1 cellular context compared by ENCODE assay signal in the genomic region with DNA sequence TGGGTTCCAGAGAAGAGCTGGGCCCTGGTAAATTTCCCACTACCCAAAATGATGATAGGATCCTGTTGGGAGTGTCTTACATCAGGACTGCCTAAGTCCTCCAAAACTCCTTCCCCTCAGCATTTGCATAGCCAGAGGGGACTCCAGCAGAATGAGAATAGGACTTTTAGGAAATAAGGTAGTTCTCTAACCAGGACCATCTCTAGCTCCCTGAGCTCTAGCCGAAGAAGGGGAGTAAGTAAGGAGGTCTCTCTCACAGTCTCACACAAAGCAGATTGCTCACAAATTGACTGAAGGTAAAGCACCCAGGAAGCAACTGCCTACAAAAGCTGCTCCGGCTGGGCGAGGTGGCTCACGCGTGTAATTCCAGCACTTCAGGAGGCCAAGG.
TF ChIP-seq lines count a peak whose summit lies in the region.

No MANE protein-coding gene starts in this region.

TF ChIP-seq in HepG2, 621 proteins besides CTCF, POLR2A, EP300 and RAD21 (continues in another document):
- TF ChIP-seq, protein P1, sequence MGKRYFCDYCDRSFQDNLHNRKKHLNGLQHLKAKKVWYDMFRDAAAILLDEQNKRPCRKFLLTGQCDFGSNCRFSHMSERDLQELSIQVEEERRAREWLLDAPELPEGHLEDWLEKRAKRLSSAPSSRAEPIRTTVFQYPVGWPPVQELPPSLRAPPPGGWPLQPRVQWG (CRISPR knock-in tag; IDR thresholded peaks at IDR 0.05; ENCODE audit: borderline replicate concordance, low read depth), result no peak
- TF ChIP-seq TAF1 (CRISPR knock-in tag; IDR thresholded peaks at IDR 0.05) (0 out of 2 replicates have a peak, but pooled peaks have one; percentile 30), RARG (CRISPR knock-in tag; IDR thresholded peaks at IDR 0.05; ENCODE audit: low read depth) (no peak), YY1 (IDR thresholded peaks at IDR 0.05; ENCODE audit: insufficient read depth, insufficient replicate concordance, low read depth, low read length) (no peak), TEAD2 (CRISPR knock-in tag; IDR thresholded peaks at IDR 0.05) (no peak), KDM6A (CRISPR knock-in tag; IDR thresholded peaks at IDR 0.05; ENCODE audit: low read depth) (no peak), SRY (CRISPR knock-in tag; IDR thresholded peaks at IDR 0.05) (0 out of 2 replicates have a peak, but pooled peaks have one; percentile 10), IRX3 (CRISPR knock-in tag; IDR thresholded peaks at IDR 0.05; ENCODE audit: borderline replicate concordance, low read depth) (no peak), ZNF34 (CRISPR knock-in tag; IDR thresholded peaks at IDR 0.05; ENCODE audit: borderline replicate concordance) (peak; percentile 7; the same call in 1 of the 2 replicates), PAX8 (CRISPR knock-in tag; IDR thresholded peaks at IDR 0.05; ENCODE audit: borderline replicate concordance) (no peak), PHF20 (CRISPR knock-in tag; IDR thresholded peaks at IDR 0.05) (no peak), SNRNP70 (IDR thresholded peaks at IDR 0.05; ENCODE audit: low read depth, low read length) (no peak), SIN3B (IDR thresholded peaks at IDR 0.05; ENCODE audit: low read length) (no peak), MLLT10 (CRISPR knock-in tag; IDR thresholded peaks at IDR 0.05) (no peak), SMAD3 (CRISPR knock-in tag; IDR thresholded peaks at IDR 0.05) (0 out of 2 replicates have a peak, but pooled peaks have one; percentile 4), ZNF251 (CRISPR knock-in tag; IDR thresholded peaks at IDR 0.05) (no peak), PAF1 (CRISPR knock-in tag; IDR thresholded peaks at IDR 0.05) (0 out of 2 replicates have a peak, but pooled peaks have one; percentile 15), MEIS2 (CRISPR knock-in tag; IDR thresholded peaks at IDR 0.05) (no peak), ZNF672 (CRISPR knock-in tag; IDR thresholded peaks at IDR 0.05) (no peak), ZNF30 (CRISPR knock-in tag; IDR thresholded peaks at IDR 0.05) (0 out of 2 replicates have a peak, but pooled peaks have one; percentile 44), ZNF660 (CRISPR knock-in tag; IDR thresholded peaks at IDR 0.05; ENCODE audit: borderline replicate concordance, low read depth) (no peak), ZNF839 (CRISPR knock-in tag; IDR thresholded peaks at IDR 0.05; ENCODE audit: borderline replicate concordance) (0 out of 2 replicates have a peak, but pooled peaks have one; percentile 35)
- TF ChIP-seq, protein P2, sequence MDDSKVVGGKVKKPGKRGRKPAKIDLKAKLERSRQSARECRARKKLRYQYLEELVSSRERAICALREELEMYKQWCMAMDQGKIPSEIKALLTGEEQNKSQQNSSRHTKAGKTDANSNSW (CRISPR knock-in tag; IDR thresholded peaks at IDR 0.05; ENCODE audit: borderline replicate concordance), result no peak
- TF ChIP-seq, protein P3, sequence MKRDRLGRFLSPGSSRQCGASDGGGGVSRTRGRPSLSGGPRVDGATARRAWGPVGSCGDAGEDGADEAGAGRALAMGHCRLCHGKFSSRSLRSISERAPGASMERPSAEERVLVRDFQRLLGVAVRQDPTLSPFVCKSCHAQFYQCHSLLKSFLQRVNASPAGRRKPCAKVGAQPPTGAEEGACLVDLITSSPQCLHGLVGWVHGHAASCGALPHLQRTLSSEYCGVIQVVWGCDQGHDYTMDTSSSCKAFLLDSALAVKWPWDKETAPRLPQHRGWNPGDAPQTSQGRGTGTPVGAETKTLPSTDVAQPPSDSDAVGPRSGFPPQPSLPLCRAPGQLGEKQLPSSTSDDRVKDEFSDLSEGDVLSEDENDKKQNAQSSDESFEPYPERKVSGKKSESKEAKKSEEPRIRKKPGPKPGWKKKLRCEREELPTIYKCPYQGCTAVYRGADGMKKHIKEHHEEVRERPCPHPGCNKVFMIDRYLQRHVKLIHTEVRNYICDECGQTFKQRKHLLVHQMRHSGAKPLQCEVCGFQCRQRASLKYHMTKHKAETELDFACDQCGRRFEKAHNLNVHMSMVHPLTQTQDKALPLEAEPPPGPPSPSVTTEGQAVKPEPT (CRISPR knock-in tag; IDR thresholded peaks at IDR 0.05; ENCODE audit: low read depth), result no peak
- TF ChIP-seq, protein P4, sequence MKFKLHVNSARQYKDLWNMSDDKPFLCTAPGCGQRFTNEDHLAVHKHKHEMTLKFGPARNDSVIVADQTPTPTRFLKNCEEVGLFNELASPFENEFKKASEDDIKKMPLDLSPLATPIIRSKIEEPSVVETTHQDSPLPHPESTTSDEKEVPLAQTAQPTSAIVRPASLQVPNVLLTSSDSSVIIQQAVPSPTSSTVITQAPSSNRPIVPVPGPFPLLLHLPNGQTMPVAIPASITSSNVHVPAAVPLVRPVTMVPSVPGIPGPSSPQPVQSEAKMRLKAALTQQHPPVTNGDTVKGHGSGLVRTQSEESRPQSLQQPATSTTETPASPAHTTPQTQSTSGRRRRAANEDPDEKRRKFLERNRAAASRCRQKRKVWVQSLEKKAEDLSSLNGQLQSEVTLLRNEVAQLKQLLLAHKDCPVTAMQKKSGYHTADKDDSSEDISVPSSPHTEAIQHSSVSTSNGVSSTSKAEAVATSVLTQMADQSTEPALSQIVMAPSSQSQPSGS (CRISPR knock-in tag; IDR thresholded peaks at IDR 0.05), result no peak
- TF ChIP-seq, protein P5, sequence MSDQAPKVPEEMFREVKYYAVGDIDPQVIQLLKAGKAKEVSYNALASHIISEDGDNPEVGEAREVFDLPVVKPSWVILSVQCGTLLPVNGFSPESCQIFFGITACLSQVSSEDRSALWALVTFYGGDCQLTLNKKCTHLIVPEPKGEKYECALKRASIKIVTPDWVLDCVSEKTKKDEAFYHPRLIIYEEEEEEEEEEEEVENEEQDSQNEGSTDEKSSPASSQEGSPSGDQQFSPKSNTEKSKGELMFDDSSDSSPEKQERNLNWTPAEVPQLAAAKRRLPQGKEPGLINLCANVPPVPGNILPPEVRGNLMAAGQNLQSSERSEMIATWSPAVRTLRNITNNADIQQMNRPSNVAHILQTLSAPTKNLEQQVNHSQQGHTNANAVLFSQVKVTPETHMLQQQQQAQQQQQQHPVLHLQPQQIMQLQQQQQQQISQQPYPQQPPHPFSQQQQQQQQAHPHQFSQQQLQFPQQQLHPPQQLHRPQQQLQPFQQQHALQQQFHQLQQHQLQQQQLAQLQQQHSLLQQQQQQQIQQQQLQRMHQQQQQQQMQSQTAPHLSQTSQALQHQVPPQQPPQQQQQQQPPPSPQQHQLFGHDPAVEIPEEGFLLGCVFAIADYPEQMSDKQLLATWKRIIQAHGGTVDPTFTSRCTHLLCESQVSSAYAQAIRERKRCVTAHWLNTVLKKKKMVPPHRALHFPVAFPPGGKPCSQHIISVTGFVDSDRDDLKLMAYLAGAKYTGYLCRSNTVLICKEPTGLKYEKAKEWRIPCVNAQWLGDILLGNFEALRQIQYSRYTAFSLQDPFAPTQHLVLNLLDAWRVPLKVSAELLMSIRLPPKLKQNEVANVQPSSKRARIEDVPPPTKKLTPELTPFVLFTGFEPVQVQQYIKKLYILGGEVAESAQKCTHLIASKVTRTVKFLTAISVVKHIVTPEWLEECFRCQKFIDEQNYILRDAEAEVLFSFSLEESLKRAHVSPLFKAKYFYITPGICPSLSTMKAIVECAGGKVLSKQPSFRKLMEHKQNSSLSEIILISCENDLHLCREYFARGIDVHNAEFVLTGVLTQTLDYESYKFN (CRISPR knock-in tag; conservative IDR thresholded peaks at IDR 0.05), result no peak
- TF ChIP-seq, protein P6, sequence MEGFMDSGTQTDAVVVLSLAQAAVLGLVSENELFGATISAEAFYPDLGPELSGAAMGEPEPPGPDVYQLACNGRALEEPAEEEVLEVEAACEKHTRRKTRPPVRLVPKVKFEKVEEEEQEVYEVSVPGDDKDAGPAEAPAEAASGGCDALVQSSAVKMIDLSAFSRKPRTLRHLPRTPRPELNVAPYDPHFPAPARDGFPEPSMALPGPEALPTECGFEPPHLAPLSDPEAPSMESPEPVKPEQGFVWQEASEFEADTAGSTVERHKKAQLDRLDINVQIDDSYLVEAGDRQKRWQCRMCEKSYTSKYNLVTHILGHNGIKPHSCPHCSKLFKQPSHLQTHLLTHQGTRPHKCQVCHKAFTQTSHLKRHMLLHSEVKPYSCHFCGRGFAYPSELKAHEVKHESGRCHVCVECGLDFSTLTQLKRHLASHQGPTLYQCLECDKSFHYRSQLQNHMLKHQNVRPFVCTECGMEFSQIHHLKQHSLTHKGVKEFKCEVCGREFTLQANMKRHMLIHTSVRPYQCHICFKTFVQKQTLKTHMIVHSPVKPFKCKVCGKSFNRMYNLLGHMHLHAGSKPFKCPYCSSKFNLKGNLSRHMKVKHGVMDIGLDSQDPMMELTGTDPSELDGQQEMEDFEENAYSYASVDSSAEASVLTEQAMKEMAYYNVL (CRISPR knock-in tag; IDR thresholded peaks at IDR 0.05; ENCODE audit: borderline replicate concordance), result no peak
- TF ChIP-seq, protein P7, sequence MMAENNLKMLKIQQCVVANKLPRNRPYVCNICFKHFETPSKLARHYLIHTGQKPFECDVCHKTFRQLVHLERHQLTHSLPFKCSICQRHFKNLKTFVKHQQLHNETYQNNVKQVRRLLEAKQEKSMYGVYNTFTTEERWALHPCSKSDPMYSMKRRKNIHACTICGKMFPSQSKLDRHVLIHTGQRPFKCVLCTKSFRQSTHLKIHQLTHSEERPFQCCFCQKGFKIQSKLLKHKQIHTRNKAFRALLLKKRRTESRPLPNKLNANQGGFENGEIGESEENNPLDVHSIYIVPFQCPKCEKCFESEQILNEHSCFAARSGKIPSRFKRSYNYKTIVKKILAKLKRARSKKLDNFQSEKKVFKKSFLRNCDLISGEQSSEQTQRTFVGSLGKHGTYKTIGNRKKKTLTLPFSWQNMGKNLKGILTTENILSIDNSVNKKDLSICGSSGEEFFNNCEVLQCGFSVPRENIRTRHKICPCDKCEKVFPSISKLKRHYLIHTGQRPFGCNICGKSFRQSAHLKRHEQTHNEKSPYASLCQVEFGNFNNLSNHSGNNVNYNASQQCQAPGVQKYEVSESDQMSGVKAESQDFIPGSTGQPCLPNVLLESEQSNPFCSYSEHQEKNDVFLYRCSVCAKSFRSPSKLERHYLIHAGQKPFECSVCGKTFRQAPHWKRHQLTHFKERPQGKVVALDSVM (CRISPR knock-in tag; IDR thresholded peaks at IDR 0.05), result no peak
- TF ChIP-seq, protein P8, sequence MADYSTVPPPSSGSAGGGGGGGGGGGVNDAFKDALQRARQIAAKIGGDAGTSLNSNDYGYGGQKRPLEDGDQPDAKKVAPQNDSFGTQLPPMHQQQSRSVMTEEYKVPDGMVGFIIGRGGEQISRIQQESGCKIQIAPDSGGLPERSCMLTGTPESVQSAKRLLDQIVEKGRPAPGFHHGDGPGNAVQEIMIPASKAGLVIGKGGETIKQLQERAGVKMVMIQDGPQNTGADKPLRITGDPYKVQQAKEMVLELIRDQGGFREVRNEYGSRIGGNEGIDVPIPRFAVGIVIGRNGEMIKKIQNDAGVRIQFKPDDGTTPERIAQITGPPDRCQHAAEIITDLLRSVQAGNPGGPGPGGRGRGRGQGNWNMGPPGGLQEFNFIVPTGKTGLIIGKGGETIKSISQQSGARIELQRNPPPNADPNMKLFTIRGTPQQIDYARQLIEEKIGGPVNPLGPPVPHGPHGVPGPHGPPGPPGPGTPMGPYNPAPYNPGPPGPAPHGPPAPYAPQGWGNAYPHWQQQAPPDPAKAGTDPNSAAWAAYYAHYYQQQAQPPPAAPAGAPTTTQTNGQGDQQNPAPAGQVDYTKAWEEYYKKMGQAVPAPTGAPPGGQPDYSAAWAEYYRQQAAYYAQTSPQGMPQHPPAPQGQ (CRISPR knock-in tag; IDR thresholded peaks at IDR 0.05; ENCODE audit: borderline replicate concordance), result no peak
- TF ChIP-seq, protein P9, sequence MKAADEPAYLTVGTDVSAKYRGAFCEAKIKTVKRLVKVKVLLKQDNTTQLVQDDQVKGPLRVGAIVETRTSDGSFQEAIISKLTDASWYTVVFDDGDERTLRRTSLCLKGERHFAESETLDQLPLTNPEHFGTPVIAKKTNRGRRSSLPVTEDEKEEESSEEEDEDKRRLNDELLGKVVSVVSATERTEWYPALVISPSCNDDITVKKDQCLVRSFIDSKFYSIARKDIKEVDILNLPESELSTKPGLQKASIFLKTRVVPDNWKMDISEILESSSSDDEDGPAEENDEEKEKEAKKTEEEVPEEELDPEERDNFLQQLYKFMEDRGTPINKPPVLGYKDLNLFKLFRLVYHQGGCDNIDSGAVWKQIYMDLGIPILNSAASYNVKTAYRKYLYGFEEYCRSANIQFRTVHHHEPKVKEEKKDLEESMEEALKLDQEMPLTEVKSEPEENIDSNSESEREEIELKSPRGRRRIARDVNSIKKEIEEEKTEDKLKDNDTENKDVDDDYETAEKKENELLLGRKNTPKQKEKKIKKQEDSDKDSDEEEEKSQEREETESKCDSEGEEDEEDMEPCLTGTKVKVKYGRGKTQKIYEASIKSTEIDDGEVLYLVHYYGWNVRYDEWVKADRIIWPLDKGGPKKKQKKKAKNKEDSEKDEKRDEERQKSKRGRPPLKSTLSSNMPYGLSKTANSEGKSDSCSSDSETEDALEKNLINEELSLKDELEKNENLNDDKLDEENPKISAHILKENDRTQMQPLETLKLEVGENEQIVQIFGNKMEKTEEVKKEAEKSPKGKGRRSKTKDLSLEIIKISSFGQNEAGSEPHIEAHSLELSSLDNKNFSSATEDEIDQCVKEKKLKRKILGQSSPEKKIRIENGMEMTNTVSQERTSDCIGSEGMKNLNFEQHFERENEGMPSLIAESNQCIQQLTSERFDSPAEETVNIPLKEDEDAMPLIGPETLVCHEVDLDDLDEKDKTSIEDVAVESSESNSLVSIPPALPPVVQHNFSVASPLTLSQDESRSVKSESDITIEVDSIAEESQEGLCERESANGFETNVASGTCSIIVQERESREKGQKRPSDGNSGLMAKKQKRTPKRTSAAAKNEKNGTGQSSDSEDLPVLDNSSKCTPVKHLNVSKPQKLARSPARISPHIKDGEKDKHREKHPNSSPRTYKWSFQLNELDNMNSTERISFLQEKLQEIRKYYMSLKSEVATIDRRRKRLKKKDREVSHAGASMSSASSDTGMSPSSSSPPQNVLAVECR (CRISPR knock-in tag; IDR thresholded peaks at IDR 0.05; ENCODE audit: borderline replicate concordance), result peak; percentile 29; the same call in 1 of the 2 replicates
- TF ChIP-seq, protein P10, sequence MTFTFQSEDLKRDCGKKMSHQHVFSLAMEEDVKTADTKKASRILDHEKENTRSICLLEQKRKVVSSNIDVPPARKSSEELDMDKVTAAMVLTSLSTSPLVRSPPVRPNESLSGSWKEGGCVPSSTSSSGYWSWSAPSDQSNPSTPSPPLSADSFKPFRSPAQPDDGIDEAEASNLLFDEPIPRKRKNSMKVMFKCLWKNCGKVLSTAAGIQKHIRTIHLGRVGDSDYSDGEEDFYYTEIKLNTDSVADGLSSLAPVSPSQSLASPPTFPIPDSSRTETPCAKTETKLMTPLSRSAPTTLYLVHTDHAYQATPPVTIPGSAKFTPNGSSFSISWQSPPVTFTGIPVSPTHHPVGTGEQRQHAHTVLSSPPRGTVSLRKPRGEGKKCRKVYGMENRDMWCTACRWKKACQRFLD (CRISPR knock-in tag; IDR thresholded peaks at IDR 0.05; ENCODE audit: borderline replicate concordance), result 0 out of 2 replicates have a peak, but pooled peaks have one; percentile 22
